In the genomic region with DNA sequence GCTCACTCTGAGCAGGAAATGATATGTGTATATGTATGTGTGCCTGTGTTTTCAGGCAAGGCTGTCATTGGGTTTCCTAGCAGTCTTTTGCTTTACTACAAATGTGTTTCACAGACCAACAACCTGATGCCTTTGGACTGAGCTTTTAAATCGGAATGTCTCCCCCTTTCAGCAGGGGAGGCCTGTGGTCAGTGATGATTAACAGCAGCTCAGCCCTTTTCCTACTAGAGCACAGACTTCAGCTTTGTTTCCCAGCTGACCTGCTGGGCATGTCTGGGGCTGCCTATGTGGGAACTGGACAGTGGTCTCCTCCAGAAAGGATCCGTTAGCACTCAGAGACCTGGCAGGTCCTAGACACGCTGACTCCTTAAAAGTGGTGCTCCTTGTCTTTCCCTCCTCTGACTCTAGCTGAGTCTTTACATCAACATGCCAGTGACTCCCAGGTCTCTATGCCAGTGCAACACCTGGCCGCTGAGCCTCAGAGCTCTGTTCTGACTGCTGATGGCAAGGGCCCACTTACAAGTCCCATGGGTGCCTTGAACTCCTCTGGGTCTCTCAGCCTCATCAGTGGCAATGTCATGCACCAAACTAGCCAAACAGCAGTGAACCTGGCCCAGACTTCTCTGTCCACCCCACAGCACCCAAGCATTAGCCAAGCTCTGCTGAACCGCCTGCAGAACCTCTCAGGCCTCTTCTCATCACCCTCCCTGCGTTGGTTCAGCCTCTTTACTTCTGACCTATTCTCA, we compare ENCODE assay signal across 11 cellular contexts.
DNase-seq lines count a peak whose midpoint lies in the region.
"Had no signal": no experiment of that assay in that cellular context is flagged by ENCODE, and none has a peak within 500 bp of the region (broad histone marks: within the 10 kb centered on the region; RNA-seq: fewer than 3 reads in every experiment).

No MANE protein-coding gene starts in this region.

- H3K27ac Mint-ChIP-seq in activated naive CD4-positive, alpha-beta T cell treated with anti-CD3 and anti-CD28 coated beads, Interleukin-2, amount 10 ng/mL, durations not matched to agents 7 days and 5 days: peak overlapping the region; percentile 73

- H3K36me3 Mint-ChIP-seq in activated naive CD4-positive, alpha-beta T cell treated with anti-CD3 and anti-CD28 coated beads, Interleukin-2, amount 10 ng/mL, durations not matched to agents 7 days and 5 days: peaks cover 62% of the 10 kb centered on the region

- peaks cover 72% of the 10 kb centered on the region for H3K4me1 Mint-ChIP-seq in activated naive CD4-positive, alpha-beta T cell treated with anti-CD3 and anti-CD28 coated beads, Interleukin-2, amount 10 ng/mL, durations not matched to agents 7 days and 5 days

- no peak for DNase-seq in activated naive CD4-positive, alpha-beta T cell treated with anti-CD3 and anti-CD28 coated beads, Interleukin-2, amount 10 ng/mL, durations not matched to agents 7 days and 5 days
- DNase-seq in activated naive CD4-positive, alpha-beta T cell treated with Interleukin-2 at 50 U/mL for 16 hours: no peak
- peak; percentile 72 for DNase-seq in kidney glomerular epithelial cell (lab: John Stamatoyannopoulos, UW)
- DNase-seq in stromal cell of bone marrow (ENCODE audit: low read depth): peak; percentile 87
- DNase-seq in NCI-H2107 (lab: John Stamatoyannopoulos, UW): no peak
- no peak for DNase-seq in RKO (ENCODE audit: low spot score)
- no peak for DNase-seq in activated effector memory CD4-positive, alpha-beta T cell treated with Interleukin-2 at 50 U/mL for 16 hours
- DNase-seq: NCI-H187 treated with DMSO at 0.1 percent for 48 hours; ovary; stimulated activated naive CD4-positive, alpha-beta T cell had no signal

- no peaks in the 10 kb centered on the region for H3K27me3 Mint-ChIP-seq in activated naive CD4-positive, alpha-beta T cell treated with anti-CD3 and anti-CD28 coated beads, Interleukin-2, amount 10 ng/mL, durations not matched to agents 7 days and 5 days

- peak overlapping the region; percentile 46 for H3K27ac ChIP-seq in angular gyrus (ENCODE audit: low read depth, low read length)
- H3K27ac ChIP-seq: ovary had no signal

- H3K4me3 Mint-ChIP-seq in activated naive CD4-positive, alpha-beta T cell treated with anti-CD3 and anti-CD28 coated beads, Interleukin-2, amount 10 ng/mL, durations not matched to agents 7 days and 5 days: no peak overlapping the region

- CTCF ChIA-PET in activated naive CD4-positive, alpha-beta T cell treated with anti-CD3 and anti-CD28 coated beads, Interleukin-2, amount 10 ng/mL, durations not matched to agents 7 days and 5 days (lab: Charles Lee): interaction anchor here (1.0 to 2.4 kb wide), 3 partner anchors 18 to 34 kb away, joined by 3 to 8 read pairs (median 4); no protein-coding TSS in a partner anchor

- H3K9me3 Mint-ChIP-seq in activated naive CD4-positive, alpha-beta T cell treated with anti-CD3 and anti-CD28 coated beads, Interleukin-2, amount 10 ng/mL, durations not matched to agents 7 days and 5 days: no peaks in the 10 kb centered on the region

Comparison
In these comparisons a context has a peak if more than half of its experiments do, and no peak if none do; other contexts are left out.
1. DNase-seq: peak in kidney glomerular epithelial cell (single experiment) and stromal cell of bone marrow (single experiment); none in activated naive CD4-positive, alpha-beta T cell treated with anti-CD3 and anti-CD28 coated beads, Interleukin-2, amount 10 ng/mL, durations not matched to agents 7 days and 5 days (single experiment), activated naive CD4-positive, alpha-beta T cell treated with Interleukin-2 at 50 U/mL for 16 hours (single experiment), NCI-H2107 (single experiment), RKO (single experiment) and activated effector memory CD4-positive, alpha-beta T cell treated with Interleukin-2 at 50 U/mL for 16 hours (single experiment).